In genomic region chr22:39308614-39309363, GRCh38 we compare ENCODE assay signal across 9 cellular contexts. TPM values are rescaled to one million over a fixed set of nuclear protein-coding genes. Genes with fewer than 3 reads are reported as not detected.
DNase-seq lines count a peak whose midpoint lies in the region; ATAC-seq and TF ChIP-seq lines count a peak whose summit lies in the region.
"Had no signal": no experiment of that assay in that cellular context is flagged by ENCODE, and none has a peak within 500 bp of the region (broad histone marks: within the 10 kb centered on the region; RNA-seq: fewer than 3 reads in every experiment).

No MANE protein-coding gene starts in this region.

- TF ChIP-seq CTCF in Peyer's patch (IDR thresholded peaks at IDR 0.05) (no peak), prostate gland (IDR thresholded peaks at IDR 0.05) (no peak)

- H3K27ac ChIP-seq in Peyer's patch (peak overlapping the region in 3 of 4 donors; percentile 2 to 64 (median 19)), prostate gland (peak overlapping the region; percentile 64 to 73)
- H3K27ac ChIP-seq: pancreas had no signal

- 43% methylated on average over 24 of the region's 24 CpGs for WGBS in prostate gland

- intact Hi-C loops in prostate gland (cut with DNase I): no loop called here

- no peak for ATAC-seq in GM21529 (IDR thresholded peaks at IDR 0.05; ENCODE audit: unreplicated experiment)

- H3K4me3 ChIP-seq in Peyer's patch (no peak overlapping the region), prostate gland (no peak overlapping the region)
- H3K4me3 ChIP-seq: pancreas had no signal

- TF ChIP-seq POLR2A in Peyer's patch (IDR thresholded peaks at IDR 0.05) (no peak), prostate gland (IDR thresholded peaks at IDR 0.05) (no peak)

- no peaks in the 10 kb centered on the region for H3K9me3 ChIP-seq in ES-I3 (ENCODE audit: control insufficient read depth, insufficient read depth, low read length)
- no peaks in the 10 kb centered on the region for H3K9me3 ChIP-seq in Peyer's patch
- H3K9me3 ChIP-seq in prostate gland: no peaks in the 10 kb centered on the region
- H3K9me3 ChIP-seq: pancreas had no signal

- H3K4me1 ChIP-seq in ES-I3 (ENCODE audit: insufficient read depth, low read length): peaks cover 26% of the 10 kb centered on the region
- H3K4me1 ChIP-seq in Peyer's patch: peaks cover 0 to 5% (median 0%) of the 10 kb centered on the region in 4 donors
- H3K4me1 ChIP-seq in prostate gland (replicated peaks): no peaks in the 10 kb centered on the region
- H3K4me1 ChIP-seq: pancreas had no signal

- peaks cover 10% of the 10 kb centered on the region for H3K36me3 ChIP-seq in ES-I3 (ENCODE audit: insufficient read depth, low read length)
- H3K36me3 ChIP-seq in Peyer's patch: peaks cover 0 to 24% (median 0%) of the 10 kb centered on the region in 3 donors
- H3K36me3 ChIP-seq in prostate gland: peaks cover 14 to 20% of the 10 kb centered on the region in 2 donors

- DNase-seq in Peyer's patch: peak in 1 of 3 donors; percentile 86
- DNase-seq in fibroblast of gingiva (ENCODE audit: low read depth): peak; percentile 91
- no peak for DNase-seq in prostate gland (ENCODE audit: low spot score)
- DNase-seq in NCI-H526 (lab: John Stamatoyannopoulos, UW): no peak
- no peak for DNase-seq in NCI-H1417 (lab: John Stamatoyannopoulos, UW)
- no peak for DNase-seq in NCI-H2227 (lab: John Stamatoyannopoulos, UW; ENCODE audit: unreplicated experiment)

- H3K27me3 ChIP-seq in Peyer's patch (no peaks in the 10 kb centered on the region), prostate gland (replicated peaks; ENCODE audit: insufficient read depth) (no peaks in the 10 kb centered on the region)
- H3K27me3 ChIP-seq: pancreas had no signal

- peak overlapping the region; percentile 1; the same call in 1 of the 2 replicates for H3K9ac ChIP-seq in ES-I3 (ENCODE audit: low read depth, low read length)

RNA-seq across cellular contexts. Expression of gene RPL3, which starts 10.6 kb away (rescaled TPM):
- total RNA-seq in Peyer's patch (1,000 to 10,000 TPM in 3 of 4 donors, 100 to 1,000 TPM in 1; 736 to 1,914 (median 1,266) TPM), prostate gland (1,000 to 10,000 TPM; 2,375 to 2,654 TPM)

RNA-seq across cellular contexts. Expression of gene SYNGR1, which starts 41.0 kb away (rescaled TPM):
- total RNA-seq in Peyer's patch: 10 to 100 TPM in 1 of 4 donors, 1 to 10 TPM in 2, under 1 TPM in 1; 0.35 to 22.3 (median 2.5) TPM
- total RNA-seq in prostate gland: 10 to 100 TPM; 38.3 to 43.8 TPM
